16 cellular contexts compared by ENCODE assay signal in genomic region chr2:211899871-211900482, GRCh38.
A peak's percentile ranks its signal among the peaks of the same experiment; 100 is the strongest.
DNase-seq lines count a peak whose midpoint lies in the region; ATAC-seq and TF ChIP-seq lines count a peak whose summit lies in the region.
"Had no signal": no experiment of that assay in that cellular context is flagged by ENCODE, and none has a peak within 500 bp of the region (broad histone marks: within the 10 kb centered on the region; RNA-seq: fewer than 3 reads in every experiment).

No MANE protein-coding gene starts in this region.

- H2AFZ ChIP-seq in fibroblast of lung (ENCODE audit: low read length) = no peak overlapping the region

- CTCF ChIA-PET in T-cell (lab: Charles Lee) = no interaction called here

- H4K20me1 ChIP-seq in fibroblast of lung (ENCODE audit: control insufficient read depth, extremely low read depth, insufficient read depth, low read length) = no peaks in the 10 kb centered on the region

- H3K4me1 ChIP-seq in fibroblast of lung (ENCODE audit: control insufficient read depth, extremely low read depth, insufficient read depth, low read length) = no peaks in the 10 kb centered on the region
- H3K4me1 ChIP-seq: SJSA1 had no signal

- no peaks in the 10 kb centered on the region for H3K9me3 ChIP-seq in fibroblast of lung (ENCODE audit: control insufficient read depth, insufficient read depth, low read depth, low read length)
- H3K9me3 ChIP-seq: esophagus muscularis mucosa, SJSA1 had no signal

- no peaks in the 10 kb centered on the region for H3K4me1 Mint-ChIP-seq in nephron progenitor cell
- H3K4me1 Mint-ChIP-seq in T-cell = no peaks in the 10 kb centered on the region
- H3K4me1 Mint-ChIP-seq: activated CD4-positive, alpha-beta T cell treated with anti-CD3 and anti-CD28 coated beads, Interleukin-2, amount 10 ng/mL, durations not matched to agents 7 days and 5 days had no signal

- ATAC-seq in HG03571 (IDR thresholded peaks at IDR 0.05; ENCODE audit: unreplicated experiment) (no peak), T-cell (replicated peaks in 1 of 4) (no peak)
- ATAC-seq: activated T-cell treated with anti-CD3 and anti-CD28 coated beads, Interleukin-2, amount 50 U/mL, for 4 hours had no signal

- H3K36me3 ChIP-seq in fibroblast of lung (ENCODE audit: control insufficient read depth, insufficient read depth, low read length) = no peaks in the 10 kb centered on the region
- H3K36me3 ChIP-seq: esophagus muscularis mucosa, SJSA1 had no signal

- POLR2A ChIA-PET in T-cell (lab: Charles Lee) = no interaction called here

- H3K27ac Mint-ChIP-seq in nephron progenitor cell (peak overlapping the region; percentile 80), T-cell (no peak overlapping the region)
- H3K27ac Mint-ChIP-seq: activated CD4-positive, alpha-beta T cell treated with anti-CD3 and anti-CD28 coated beads, Interleukin-2, amount 10 ng/mL, durations not matched to agents 7 days and 5 days had no signal

- H3K27me3 ChIP-seq in fibroblast of lung (ENCODE audit: control insufficient read depth, insufficient read depth, low read length) = no peaks in the 10 kb centered on the region
- H3K27me3 ChIP-seq: esophagus muscularis mucosa, SJSA1 had no signal

- H3K9me3 Mint-ChIP-seq in nephron progenitor cell (no peaks in the 10 kb centered on the region), T-cell (peaks cover 0 to 8% (median 3%) of the 10 kb centered on the region in 3 donors)
- H3K9me3 Mint-ChIP-seq: activated CD4-positive, alpha-beta T cell treated with anti-CD3 and anti-CD28 coated beads, Interleukin-2, amount 10 ng/mL, durations not matched to agents 7 days and 5 days had no signal

- no peaks in the 10 kb centered on the region for H3K36me3 Mint-ChIP-seq in nephron progenitor cell (ENCODE audit: low read depth)
- no peaks in the 10 kb centered on the region for H3K36me3 Mint-ChIP-seq in T-cell

- H3K27me3 Mint-ChIP-seq in nephron progenitor cell (ENCODE audit: low read depth, poor library complexity) (peaks cover 4% of the 10 kb centered on the region), T-cell (no peaks in the 10 kb centered on the region)
- H3K27me3 Mint-ChIP-seq: activated CD4-positive, alpha-beta T cell treated with anti-CD3 and anti-CD28 coated beads, Interleukin-2, amount 10 ng/mL, durations not matched to agents 7 days and 5 days had no signal

- peak; percentile 34 for DNase-seq in DMS79 (lab: John Stamatoyannopoulos, UW)
- peak; percentile 27 to 53 for DNase-seq in NCI-H446 (lab: John Stamatoyannopoulos, UW)
- peak in 1 of 2 donors; percentile 8 for DNase-seq in fibroblast of lung (ENCODE audit: low read depth in 2 of 2)
- no peak for DNase-seq in nephron progenitor cell
- DNase-seq in superior temporal gyrus (ENCODE audit: extremely low spot score) = no peak
- DNase-seq in T-cell = no peak
- DNase-seq in GM19238 (ENCODE audit: insufficient read length, low spot score) = no peak
- DNase-seq: activated CD4-positive, alpha-beta T cell treated with anti-CD3 and anti-CD28 coated beads, Interleukin-2, amount 10 ng/mL, durations not matched to agents 7 days and 5 days; activated T-cell treated with anti-CD3 and anti-CD28 coated beads, Interleukin-2, amount 50 U/mL, for 4 hours; KG1; NCI-H2029 treated with DMSO at 0.1 percent for 48 hours; stimulated activated CD4-positive, alpha-beta T cell treated with anti-CD3 and anti-CD28 coated beads, Interleukin-12 subunit alpha, Interleukin-12 subunit beta, amount 100 ng/mL, for 4 hours had no signal

- H3K79me2 ChIP-seq in fibroblast of lung (ENCODE audit: control insufficient read depth, insufficient read depth, low read length) = no peaks in the 10 kb centered on the region

- H3K4me3 ChIP-seq in fibroblast of lung (replicated peaks in 1 of 4; ENCODE audit: control extremely low read depth in 1 of 4, insufficient read depth in 1 of 4, low read depth in 3 of 4, low read length in 4 of 4) = no peak overlapping the region
- H3K4me3 ChIP-seq: esophagus muscularis mucosa, SJSA1 had no signal

- H3K27ac ChIP-seq in fibroblast of lung (ENCODE audit: insufficient read depth, low read length) = no peak overlapping the region
- H3K27ac ChIP-seq: esophagus muscularis mucosa, HL-60, SJSA1 had no signal

- TF ChIP-seq CTCF in fibroblast of lung (conservative IDR thresholded peaks at IDR 0.05 in 1 of 2, IDR thresholded peaks at IDR 0.05 in 1 of 2; ENCODE audit: low read depth in 1 of 2, low read length in 2 of 2) (no peak), nephron progenitor cell (IDR thresholded peaks at IDR 0.05) (no peak)

- no peak overlapping the region for H3K9ac ChIP-seq in fibroblast of lung (ENCODE audit: insufficient read depth, low read length)

- peak overlapping the region; percentile 8 for H3K4me2 ChIP-seq in fibroblast of lung (ENCODE audit: extremely low read depth, insufficient read depth, low read length)

- H3K4me3 Mint-ChIP-seq in nephron progenitor cell (no peak overlapping the region), T-cell (no peak overlapping the region)
- H3K4me3 Mint-ChIP-seq: activated CD4-positive, alpha-beta T cell treated with anti-CD3 and anti-CD28 coated beads, Interleukin-2, amount 10 ng/mL, durations not matched to agents 7 days and 5 days; activated T-cell treated with anti-CD3 and anti-CD28 coated beads, Interleukin-2, amount 50 U/mL, for 4 hours had no signal

Comparison
In these comparisons a context has a peak if more than half of its experiments do, and no peak if none do; other contexts are left out.
1. DNase-seq: peak in DMS79 (single experiment) and NCI-H446 (2 of 2); none in nephron progenitor cell (single experiment), superior temporal gyrus (single experiment), T-cell (0 of 34) and GM19238 (single experiment).